ENCODE assay signal across 1 cellular context in genomic region chr4:152676052-152676854, GRCh38.
TF ChIP-seq lines count a peak whose summit lies in the region.

No MANE protein-coding gene starts in this region.

TF ChIP-seq in GM12878, 131 proteins besides CTCF, POLR2A, EP300 and RAD21 (continued from another document):
- TF ChIP-seq PKNOX1 (IDR thresholded peaks at IDR 0.05) (peak; percentile 61; the same call in 1 of the 2 replicates), JUNB (IDR thresholded peaks at IDR 0.05) (peak; percentile 31), RELA (IDR thresholded peaks at IDR 0.05; ENCODE audit: borderline replicate concordance, partially characterized antibody) (no peak)
